8 cellular contexts compared by ENCODE assay signal in genomic region chr2:64646007-64646880, GRCh38. TPM values are rescaled to one million over a fixed set of nuclear protein-coding genes. Genes with fewer than 3 reads are reported as not detected.
DNase-seq lines count a peak whose midpoint lies in the region; ATAC-seq and TF ChIP-seq lines count a peak whose summit lies in the region.

No MANE protein-coding gene starts in this region.

- H3K4me1 Mint-ChIP-seq in endodermal cell: peaks cover 74% of the 10 kb centered on the region

- H3K27me3 Mint-ChIP-seq in endodermal cell (ENCODE audit: insufficient read depth): no peaks in the 10 kb centered on the region

- H3K4me3 ChIP-seq in HFF-Myc (replicated peaks; ENCODE audit: low read depth, low read length) (no peak overlapping the region), endodermal cell (ENCODE audit: low read length) (peak overlapping the region; percentile 85), muscle layer of duodenum (ENCODE audit: low read depth in 1 of 2, low read length in 2 of 2) (no peak overlapping the region)

- H3K9me3 ChIP-seq in endodermal cell (ENCODE audit: control insufficient read depth, low read length) (no peaks in the 10 kb centered on the region), muscle layer of duodenum (ENCODE audit: control insufficient read depth in 1 of 2, low read length in 2 of 2) (no peaks in the 10 kb centered on the region)

- no peaks in the 10 kb centered on the region for H3K27me3 ChIP-seq in endodermal cell (ENCODE audit: control insufficient read depth, insufficient read depth, low read length, poor library complexity, severe bottlenecking)
- H3K27me3 ChIP-seq in muscle layer of duodenum (ENCODE audit: low read depth, low read length): no peaks in the 10 kb centered on the region

- WGBS in endodermal cell (ENCODE audit: insufficient coverage in 1 of 2, insufficient read length in 1 of 2), 2 experiments: 5% methylated on average over 2 to 8 of the region's 9 CpGs

- peak; percentile 93 for TF ChIP-seq CTCF in HFF-Myc (IDR thresholded peaks at IDR 0.05; ENCODE audit: low read depth, low read length, missing control alignments)
- TF ChIP-seq CTCF in endodermal cell (conservative IDR thresholded peaks at IDR 0.05): peak; percentile 98

- H3K36me3 ChIP-seq in endodermal cell (ENCODE audit: control insufficient read depth, insufficient read depth, low read length) (no peaks in the 10 kb centered on the region), muscle layer of duodenum (ENCODE audit: control insufficient read depth in 1 of 2, insufficient read depth in 2 of 2, low read length in 2 of 2) (peaks cover 0 to 4% of the 10 kb centered on the region in 2 donors)

- H3K4me3 Mint-ChIP-seq in endodermal cell: peak overlapping the region; percentile 63

- DNase-seq in AG20443 (ENCODE audit: low spot score) (peak; percentile 42), HFF-Myc (ENCODE audit: extremely low read depth, low read depth) (no peak), endodermal cell (peak; percentile 96)
- peak; percentile 44 for DNase-seq in NK-92 treated with Interleukin-12 subunit alpha and Interleukin-12 subunit beta, amount 100 ng/mL, for 24 hours (lab: John Stamatoyannopoulos, UW)
- DNase-seq in activated CD8-positive, alpha-beta memory T cell treated with anti-CD3 and anti-CD28 coated beads for 48 hours (ENCODE audit: low read depth in 2 of 3, low spot score in 2 of 3): peak; percentile 48 to 85 (median 80)
- peak; percentile 73 to 84 for DNase-seq in stimulated activated CD8-positive, alpha-beta memory T cell treated with anti-CD3 and anti-CD28 coated beads, Interleukin-7, amount 100 ng/mL, for 1 hour (ENCODE audit: low read depth in 2 of 2)

- H3K4me1 ChIP-seq in endodermal cell (ENCODE audit: control insufficient read depth, insufficient read depth, low read length) (peaks cover 52% of the 10 kb centered on the region), muscle layer of duodenum (ENCODE audit: control insufficient read depth in 1 of 2, insufficient read depth in 2 of 2, low read length in 2 of 2) (peaks cover 31 to 49% of the 10 kb centered on the region in 2 donors)

- no peak overlapping the region for H3K27ac ChIP-seq in endodermal cell (ENCODE audit: low read depth, low read length)
- peak overlapping the region; percentile 97 for H3K27ac ChIP-seq in muscle layer of duodenum (ENCODE audit: low read length)

- H3K9ac ChIP-seq in endodermal cell (ENCODE audit: extremely low read depth, low read length, poor library complexity, severe bottlenecking): peak overlapping the region; percentile 88

- H3K36me3 Mint-ChIP-seq in endodermal cell (ENCODE audit: low read depth): no peaks in the 10 kb centered on the region

- peak overlapping the region; percentile 82 for H3K27ac Mint-ChIP-seq in endodermal cell

- ATAC-seq in GM18868 (IDR thresholded peaks at IDR 0.05; ENCODE audit: unreplicated experiment): no peak

- no peaks in the 10 kb centered on the region for H3K9me3 Mint-ChIP-seq in endodermal cell

RNA-seq across cellular contexts. Expression of gene SERTAD2, which starts 7.5 kb away (rescaled TPM):
- total RNA-seq in endodermal cell: 10 to 100 TPM; 17.1 to 20.3 TPM
- polyA plus RNA-seq in endodermal cell (2013, experiment 1 of 2): 27.7 TPM
- polyA plus RNA-seq in endodermal cell (2013, experiment 2 of 2): 25.7 TPM
